ENCODE assay signal across 10 cellular contexts in the genomic region with DNA sequence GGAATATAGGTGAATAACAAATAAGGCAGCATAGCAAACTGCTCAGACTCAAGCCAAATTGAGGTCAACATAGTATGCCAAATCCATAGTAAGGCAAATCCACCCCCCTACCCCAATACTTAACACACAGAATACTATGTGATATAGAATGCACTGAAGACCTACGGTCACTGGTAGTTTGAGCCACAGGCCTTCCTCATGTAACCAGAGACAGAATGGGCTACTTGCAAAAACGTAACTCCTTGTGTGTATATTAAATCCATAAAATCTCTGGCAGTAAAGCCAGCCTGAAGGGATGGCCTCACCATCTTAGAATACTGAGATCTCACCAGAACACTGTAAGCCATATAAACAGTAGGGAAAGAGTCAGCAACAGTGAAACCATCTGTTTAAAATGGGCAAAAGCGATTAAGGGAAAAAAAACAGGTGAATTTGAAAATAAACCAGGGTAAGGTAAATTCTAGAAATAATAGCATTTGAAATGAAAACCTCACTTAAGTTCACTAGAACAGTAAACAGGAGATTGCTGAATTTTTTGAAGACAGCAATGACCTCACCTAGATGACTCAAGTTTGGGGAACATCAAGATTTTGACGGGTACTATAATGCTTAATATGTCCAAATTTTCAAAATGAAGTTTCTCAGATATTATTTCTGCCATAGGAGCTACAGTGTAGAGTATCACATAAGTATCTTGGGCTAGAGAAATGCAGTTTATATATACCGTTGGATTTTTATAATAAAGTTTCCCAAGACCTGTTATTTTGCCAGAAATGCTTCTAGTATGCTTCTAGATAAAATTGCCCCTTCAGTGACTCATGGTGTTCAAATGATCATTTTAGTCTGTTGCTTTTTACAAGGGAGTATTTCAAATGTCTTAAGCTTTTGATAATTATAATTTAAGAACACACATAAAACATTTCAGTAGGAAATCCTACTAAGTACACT. TPM values are rescaled to one million over a fixed set of nuclear protein-coding genes. Genes with fewer than 3 reads are reported as not detected.
DNase-seq lines count a peak whose midpoint lies in the region; ATAC-seq, FAIRE-seq and TF ChIP-seq lines count a peak whose summit lies in the region.
"Had no signal": no experiment of that assay in that cellular context is flagged by ENCODE, and none has a peak within 500 bp of the region (broad histone marks: within the 10 kb centered on the region; RNA-seq: fewer than 3 reads in every experiment).

No MANE protein-coding gene starts in this region.

- TF ChIP-seq CTCF in A549 (IDR thresholded peaks at IDR 0.05) (no peak), fibroblast of mammary gland (conservative IDR thresholded peaks at IDR 0.05; ENCODE audit: control insufficient read depth, insufficient read depth, low read depth, low read length) (no peak), stomach (IDR thresholded peaks at IDR 0.05) (no peak), uterus (IDR thresholded peaks at IDR 0.05) (no peak)

- FAIRE-seq in A549 (lab: Jason Lieb, UNC): peak; percentile 23
- peak; percentile 23 for FAIRE-seq in GM12891 (lab: Jason Lieb, UNC)

- peak in 1 of 2 experiments; percentile 14; a peak in 3 of 6 replicates for ATAC-seq in A549
- peak; percentile 5 for ATAC-seq in SK-N-SH treated with all-trans-retinoic acid at 6 μM for 48 hours

- TF ChIP-seq EP300 in A549 (IDR thresholded peaks at IDR 0.05) (no peak), stomach (IDR thresholded peaks at IDR 0.05) (no peak)

- no peak for TF ChIP-seq RAD21 in A549 (conservative IDR thresholded peaks at IDR 0.05 in 1 of 2, IDR thresholded peaks at IDR 0.05 in 1 of 2)

- H3K4me3 ChIP-seq in A549 (no peak overlapping the region), fibroblast of mammary gland (ENCODE audit: control insufficient read depth, low read depth, low read length) (no peak overlapping the region), stomach (no peak overlapping the region), uterus (no peak overlapping the region)
- H3K4me3 ChIP-seq: SJSA1 had no signal

- CTCF ChIA-PET in A549 (lab: Yijun Ruan, JAX): interaction anchor here (1.2 to 3.2 kb wide), 4 partner anchors 11 to 294 kb away, joined by 4 to 31 read pairs (median 10); no protein-coding TSS in a partner anchor

- H3K27me3 ChIP-seq in stomach (no peaks in the 10 kb centered on the region), uterus (no peaks in the 10 kb centered on the region)

- no peak overlapping the region for H3K27ac ChIP-seq in A549
- H3K27ac ChIP-seq in stomach: peak overlapping the region in 2 of 5 donors; percentile 16 to 47
- peak overlapping the region in 1 of 2 donors; percentile 6 for H3K27ac ChIP-seq in uterus

- H3K4me1 ChIP-seq in A549 (peaks cover 95% of the 10 kb centered on the region), stomach (peaks cover 6 to 75% (median 37%) of the 10 kb centered on the region in 4 donors), uterus (peaks cover 0 to 7% of the 10 kb centered on the region in 2 donors)

- intact Hi-C loops in stomach (cut with DNase I; ENCODE audit: low total_unique reads) (no loop called here), uterus (cut with DNase I; ENCODE audit: low total_unique reads) (no loop called here)

- 0 out of 3 replicates have a peak overlapping the region, but pooled peaks have one; percentile 3 for H3K4me2 ChIP-seq in A549

- DNase-seq in A549 (ENCODE audit: low read depth in 1 of 2, low spot score in 1 of 2): no peak
- DNase-seq in GM12891 (ENCODE audit: insufficient read length, low spot score): no peak
- DNase-seq in fibroblast of mammary gland (ENCODE audit: low read depth): peak; percentile 39
- DNase-seq in stomach: no peak
- no peak for DNase-seq in GOT3 (lab: John Stamatoyannopoulos, UW)
- DNase-seq in uterus: no peak
- no peak for DNase-seq in NCI-H2107 treated with DMSO at 0.1 percent for 48 hours (lab: John Stamatoyannopoulos, UW; ENCODE audit: unreplicated experiment)
- DNase-seq: effector CD4-positive, alpha-beta T cell had no signal

- WGBS in A549 (ENCODE audit: missing lambda C conversion rate): 66% methylated on average over 5 of the region's 5 CpGs
- 82 to 89% (median 85%) methylated on average over 5 of the region's 5 CpGs for WGBS in stomach, 5 donors

- no peaks in the 10 kb centered on the region for H3K9me3 ChIP-seq in A549
- no peaks in the 10 kb centered on the region for H3K9me3 ChIP-seq in stomach
- no peaks in the 10 kb centered on the region for H3K9me3 ChIP-seq in uterus
- H3K9me3 ChIP-seq: SJSA1 had no signal

- TF ChIP-seq POLR2A in A549 (IDR thresholded peaks at IDR 0.05; ENCODE audit: low read length) (no peak), GM12891 (IDR thresholded peaks at IDR 0.05; ENCODE audit: low read depth, low read length) (peak; percentile 68; the same call in 1 of the 2 replicates), stomach (IDR thresholded peaks at IDR 0.05) (no peak), uterus (IDR thresholded peaks at IDR 0.05) (no peak)

- H3K36me3 ChIP-seq in stomach (peaks cover 40 to 60% (median 48%) of the 10 kb centered on the region in 4 donors), uterus (no peaks in the 10 kb centered on the region)

- POLR2A ChIA-PET in A549 (lab: Yijun Ruan, JAX): interaction anchor here (1.2 to 3.8 kb wide), 6 partner anchors 11 to 35 kb away, joined by 6 to 42 read pairs (median 10); a partner anchor contains a TSS

TF ChIP-seq in A549, 52 proteins besides CTCF, POLR2A, EP300 and RAD21 (continues in another document):
- TF ChIP-seq ZC3H11A (IDR thresholded peaks at IDR 0.05) (no peak), HOXA7 (CRISPR knock-in tag; IDR thresholded peaks at IDR 0.05) (peak; percentile 54; the same call in 1 of the 2 replicates), FOSL2 (IDR thresholded peaks at IDR 0.05) (no peak), FOSL2 (CRISPR knock-in tag; IDR thresholded peaks at IDR 0.05) (peak; percentile 51; the same call in 1 of the 2 replicates), KDM1A (IDR thresholded peaks at IDR 0.05; ENCODE audit: low read depth) (no peak), RARB (CRISPR knock-in tag; IDR thresholded peaks at IDR 0.05) (no peak), CBX2 (IDR thresholded peaks at IDR 0.05; ENCODE audit: borderline replicate concordance, low read depth) (no peak), TFCP2L1 (CRISPR knock-in tag; IDR thresholded peaks at IDR 0.05) (peak; percentile 82), JUNB (IDR thresholded peaks at IDR 0.05) (no peak)

TF ChIP-seq in GM12891, 5 proteins besides CTCF, POLR2A, EP300 and RAD21:
- TF ChIP-seq PAX5 (IDR thresholded peaks at IDR 0.05; ENCODE audit: insufficient read depth, low read length, severe bottlenecking): no peak
- TF ChIP-seq POLR2AphosphoS5 (IDR thresholded peaks at IDR 0.05; ENCODE audit: low read depth, low read length): peak; percentile 90

TF ChIP-seq in SK-N-SH treated with all-trans-retinoic acid at 6 μM for 48 hours, 23 proteins besides CTCF, POLR2A, EP300 and RAD21 (continues in another document):
- no peak; the same call in 1 of the 2 replicates for TF ChIP-seq GLIS3 (CRISPR knock-in tag; IDR thresholded peaks at IDR 0.05)
- TF ChIP-seq PPARA (CRISPR knock-in tag; IDR thresholded peaks at IDR 0.05; ENCODE audit: borderline replicate concordance): no peak
- TF ChIP-seq ISL1 (CRISPR knock-in tag; IDR thresholded peaks at IDR 0.05): no peak
- no peak; the same call in 1 of the 2 replicates for TF ChIP-seq TCF4 (CRISPR knock-in tag; IDR thresholded peaks at IDR 0.05; ENCODE audit: borderline replicate concordance)
- TF ChIP-seq BACH2 (CRISPR knock-in tag; IDR thresholded peaks at IDR 0.05; ENCODE audit: borderline replicate concordance): no peak
- TF ChIP-seq ZNF8 (CRISPR knock-in tag; IDR thresholded peaks at IDR 0.05): no peak
- TF ChIP-seq ZC3H10 (CRISPR knock-in tag; IDR thresholded peaks at IDR 0.05): no peak
- TF ChIP-seq ARNTL (CRISPR knock-in tag; IDR thresholded peaks at IDR 0.05; ENCODE audit: borderline replicate concordance, low read depth): peak; percentile 18; the same call in 1 of the 2 replicates
- 0 out of 2 replicates have a peak, but pooled peaks have one; percentile 48 for TF ChIP-seq RARB (CRISPR knock-in tag; IDR thresholded peaks at IDR 0.05)
- TF ChIP-seq TOX (CRISPR knock-in tag; IDR thresholded peaks at IDR 0.05; ENCODE audit: borderline replicate concordance): no peak
- no peak for TF ChIP-seq SNAI2 (CRISPR knock-in tag; IDR thresholded peaks at IDR 0.05)
- TF ChIP-seq ZFP30 (CRISPR knock-in tag; IDR thresholded peaks at IDR 0.05): peak; percentile 52; the same call in 1 of the 2 replicates
- no peak for TF ChIP-seq CSDC2 (CRISPR knock-in tag; IDR thresholded peaks at IDR 0.05)

RNA-seq across cellular contexts. Expression of a gene that starts 13.9 kb away (rescaled TPM):
- polyA plus RNA-seq in A549 (2011; rRNA removed) (595 and 1,070 TPM in 2 replicates), A549 (2017; fragmentation: RNase III; extraction: RNeasy Plus Mini Kit Qiagen cat#74134 plus additional on column Dnase treatment) (2,246 to 2,255 TPM (median 2,251 TPM) in 3 replicates), stomach (100 to 1,000 TPM; 391 to 464 (median 413) TPM)
- polyA plus RNA-seq in A549 (2012; cell fraction: cytosol; rRNA removed): 507 and 660 TPM in 2 replicates
- 180 and 246 TPM in 2 replicates for polyA plus RNA-seq in A549 (2012; cell fraction: nucleus; rRNA removed)
- 124 and 138 TPM in 2 replicates for polyA minus RNA-seq in A549 (2011; rRNA and poly(A)+ RNA removed)
- 848 TPM for polyA plus RNA-seq in GM12891 (2012; ENCODE audit: low read depth, missing spikeins)
- total RNA-seq in stomach (100 to 1,000 TPM; 142 to 316 (median 249) TPM), uterus (100 to 1,000 TPM; 100 to 464 (median 207) TPM)

RNA-seq across cellular contexts. Expression of a gene that starts 14.9 kb away (rescaled TPM):
- polyA plus RNA-seq in A549 (2011; rRNA removed) (177 and 275 TPM in 2 replicates), A549 (2017; fragmentation: RNase III; extraction: RNeasy Plus Mini Kit Qiagen cat#74134 plus additional on column Dnase treatment) (286 to 298 TPM (median 288 TPM) in 3 replicates), stomach (100 to 1,000 TPM in 1 of 3 donors, 10 to 100 TPM in 2; 73.3 to 115 (median 79.1) TPM)
- polyA plus RNA-seq in A549 (2012; cell fraction: cytosol; rRNA removed): 82.7 and 88.6 TPM in 2 replicates
- 58.0 and 66.0 TPM in 2 replicates for polyA plus RNA-seq in A549 (2012; cell fraction: nucleus; rRNA removed)
- 19.6 and 28.2 TPM in 2 replicates for polyA minus RNA-seq in A549 (2011; rRNA and poly(A)+ RNA removed)
- polyA plus RNA-seq in GM12891 (2012; ENCODE audit: low read depth, missing spikeins): 172 TPM
- total RNA-seq in stomach (100 to 1,000 TPM in 2 of 5 donors, 10 to 100 TPM in 3; 21.4 to 156 (median 58.9) TPM), uterus (100 to 1,000 TPM in 2 of 4 donors, 10 to 100 TPM in 2; 30.5 to 178 (median 88.1) TPM)

RNA-seq across cellular contexts. Expression of a gene that starts 34.6 kb away (rescaled TPM):
- polyA plus RNA-seq in A549 (2011; rRNA removed) (9.6 and 11.4 TPM in 2 replicates), A549 (2017; fragmentation: RNase III; extraction: RNeasy Plus Mini Kit Qiagen cat#74134 plus additional on column Dnase treatment) (4.9 to 10.0 TPM (median 6.7 TPM) in 3 replicates), stomach (1 to 10 TPM; 1.4 to 4.4 (median 2.2) TPM)
- 3.8 and 4.8 TPM in 2 replicates for polyA plus RNA-seq in A549 (2012; cell fraction: cytosol; rRNA removed)
- 6.3 and 8.0 TPM in 2 replicates for polyA plus RNA-seq in A549 (2012; cell fraction: nucleus; rRNA removed)
- polyA minus RNA-seq in A549 (2011; rRNA and poly(A)+ RNA removed): 3.1 and 3.4 TPM in 2 replicates
- polyA plus RNA-seq in GM12891 (2012; ENCODE audit: low read depth, missing spikeins): 7.2 TPM
- total RNA-seq in stomach (1 to 10 TPM in 4 of 5 donors, not detected in 1; 4.9 to 7.7 (median 5.8) TPM), uterus (1 to 10 TPM in 3 of 4 donors, not detected in 1; 3.6 to 6.2 (median 4.1) TPM)
